22 cellular contexts compared by ENCODE assay signal in genomic region chr3:29338981-29339833, GRCh38. TPM values are rescaled to one million over a fixed set of nuclear protein-coding genes. Genes with fewer than 3 reads are reported as not detected.
DNase-seq lines count a peak whose midpoint lies in the region; ATAC-seq, FAIRE-seq and TF ChIP-seq lines count a peak whose summit lies in the region.
"Had no signal": no experiment of that assay in that cellular context is flagged by ENCODE, and none has a peak within 500 bp of the region (broad histone marks: within the 10 kb centered on the region; RNA-seq: fewer than 3 reads in every experiment).

No MANE protein-coding gene starts in this region.

- H3K27me3 ChIP-seq in hepatocyte = no peaks in the 10 kb centered on the region
- H3K27me3 ChIP-seq: neutrophil, testis had no signal

- CTCF ChIA-PET in OCI-LY7 (lab: Charles Lee; ENCODE audit: unreplicated experiment) = no interaction called here

- H3K79me2 ChIP-seq in OCI-LY7 (ENCODE audit: insufficient read depth, low read depth, low read length) = no peaks in the 10 kb centered on the region
- H3K79me2 ChIP-seq in hepatocyte = peaks cover 64% of the 10 kb centered on the region

- H3K4me3 ChIP-seq in OCI-LY7 (ENCODE audit: low read depth, low read length, poor library complexity, severe bottlenecking) (no peak overlapping the region), fibroblast of pulmonary artery (replicated peaks; ENCODE audit: low read depth, low read length) (no peak overlapping the region), hepatocyte (no peak overlapping the region)
- H3K4me3 ChIP-seq: mucosa of descending colon, testis had no signal

- no peak for TF ChIP-seq POLR2A in GM12892 (IDR thresholded peaks at IDR 0.05; ENCODE audit: low read depth, low read length)

- no peaks in the 10 kb centered on the region for H3K4me1 ChIP-seq in OCI-LY7 (ENCODE audit: insufficient read depth, low read length, poor library complexity, severe bottlenecking)
- peaks cover 21% of the 10 kb centered on the region for H3K4me1 ChIP-seq in hepatocyte (ENCODE audit: insufficient read depth)
- H3K4me1 ChIP-seq: Caco-2 had no signal

- no peaks in the 10 kb centered on the region for H3K9me3 ChIP-seq in OCI-LY7 (ENCODE audit: low read length)
- H3K9me3 ChIP-seq in hepatocyte (ENCODE audit: low read depth) = no peaks in the 10 kb centered on the region
- H3K9me3 ChIP-seq: Caco-2, mucosa of descending colon, neutrophil, testis had no signal

- no peaks in the 10 kb centered on the region for H3K36me3 ChIP-seq in OCI-LY7 (ENCODE audit: insufficient read depth, low read length)
- no peaks in the 10 kb centered on the region for H3K36me3 ChIP-seq in hepatocyte (replicated peaks; ENCODE audit: insufficient read depth, low read depth)
- H3K36me3 ChIP-seq: neutrophil had no signal

- H4K20me1 ChIP-seq in OCI-LY7 (ENCODE audit: insufficient read depth, low read length) = no peaks in the 10 kb centered on the region
- no peaks in the 10 kb centered on the region for H4K20me1 ChIP-seq in hepatocyte (ENCODE audit: insufficient read depth, poor library complexity, severe bottlenecking)

- H2AFZ ChIP-seq in OCI-LY7 (ENCODE audit: low read length) = peak overlapping the region; percentile 83; the same call in 1 of the 2 replicates
- H2AFZ ChIP-seq in hepatocyte = no peak overlapping the region

- H3K27ac ChIP-seq in OCI-LY7 (ENCODE audit: low read depth, low read length, poor library complexity, severe bottlenecking) (no peak overlapping the region), hepatocyte (no peak overlapping the region)
- H3K27ac ChIP-seq: neutrophil, testis had no signal

- no peaks in the 10 kb centered on the region for H3K9me2 ChIP-seq in OCI-LY7 (ENCODE audit: insufficient read depth, low read length)
- H3K9me2 ChIP-seq in hepatocyte (replicated peaks; ENCODE audit: insufficient read depth) = no peaks in the 10 kb centered on the region

- TF ChIP-seq CTCF in OCI-LY7 (conservative IDR thresholded peaks at IDR 0.05; ENCODE audit: low read length) (no peak), fibroblast of pulmonary artery (IDR thresholded peaks at IDR 0.05; ENCODE audit: low read length, missing control alignments) (no peak), hepatocyte (IDR thresholded peaks at IDR 0.05; ENCODE audit: poor library complexity) (no peak)

- ATAC-seq in GM18517 (IDR thresholded peaks at IDR 0.05; ENCODE audit: unreplicated experiment) = no peak
- ATAC-seq: activated naive CD4-positive, alpha-beta T cell treated with anti-CD3 and anti-CD28 coated beads, Interleukin-2, amount 50 U/mL, for 72 hours; left cardiac atrium; mucosa of descending colon; stimulated activated memory B cell treated with anti-CD40 and anti-IgM and Interleukin-4, amounts not matched to agents 10 μg/mL and 1 μg/mL and 100 μg/mL, for 72 hours had no signal

- no peak for DNase-seq in GM12892 (ENCODE audit: insufficient read length)
- no peak for DNase-seq in OCI-LY7 (ENCODE audit: low spot score)
- peak; percentile 32 for DNase-seq in fibroblast of pulmonary artery (ENCODE audit: low read depth)
- DNase-seq in renal cortical epithelial cell (ENCODE audit: low read depth) = peak; percentile 44
- no peak for DNase-seq in hepatocyte (ENCODE audit: low spot score)
- DNase-seq in MV-4-11 (lab: John Stamatoyannopoulos, UW) = no peak
- DNase-seq in HuH-7 (ENCODE audit: low spot score) = no peak
- DNase-seq: activated CD4-positive, alpha-beta T cell treated with anti-CD3 and anti-CD28 coated beads for 1 hour; Caco-2; foreskin melanocyte; GOT3; Kasumi-1; left cardiac atrium; mucosa of descending colon; NCI-H1436; NCI-H774; testis had no signal

- peak; percentile 42 for FAIRE-seq in GM12892 (lab: Jason Lieb, UNC)
- FAIRE-seq: GM19239 had no signal

- intact Hi-C loops in OCI-LY7 (cut with micrococcal nuclease; ENCODE audit: unreplicated experiment) = no loop called here

- H3K4me2 ChIP-seq in OCI-LY7 (ENCODE audit: low read length) (peak overlapping the region; percentile 15; the same call in 1 of the 2 replicates), hepatocyte (no peak overlapping the region)

- no TSS peak for BruUV-seq in OCI-LY7 (replicated peaks; lab: Mats Ljungman, UMichigan)

- WGBS in hepatocyte (ENCODE audit: low lambda C conversion rate, missing lambda C conversion rate) = 84% methylated on average over 8 of the region's 8 CpGs

- POLR2A ChIA-PET in OCI-LY7 (lab: Charles Lee) = interaction anchor here (0.5 to 1.4 kb wide), 2 partner anchors 9 to 188 kb away, joined by 3 read pairs; no protein-coding TSS in a partner anchor

RNA-seq across cellular contexts. Expression of gene RBMS3, which starts 58.3 kb away (rescaled TPM):
- polyA plus RNA-seq in GM12892 (2012; ENCODE audit: missing spikeins) = 1.7 TPM
- total RNA-seq in OCI-LY7 (2014; rRNA removed; shearing (Covaris generic)) = 1.0 and 2.0 TPM in 2 replicates
- total RNA-seq in OCI-LY7 (2022) = not detected in 2 replicates
- 26.7 and 38.6 TPM in 2 replicates for total RNA-seq in renal cortical epithelial cell
- total RNA-seq in hepatocyte = 31.4 and 37.1 TPM in 2 replicates
- 32.6 and 34.9 TPM in 2 replicates for polyA plus RNA-seq in hepatocyte

Comparison
In these comparisons a context has a peak if more than half of its experiments do, and no peak if none do; other contexts are left out.
1. DNase-seq: peak in fibroblast of pulmonary artery (single experiment) and renal cortical epithelial cell (single experiment); none in GM12892 (single experiment), OCI-LY7 (single experiment), hepatocyte (single experiment), MV-4-11 (single experiment) and HuH-7 (single experiment).